ENCODE assay signal across 22 cellular contexts in the genomic region with DNA sequence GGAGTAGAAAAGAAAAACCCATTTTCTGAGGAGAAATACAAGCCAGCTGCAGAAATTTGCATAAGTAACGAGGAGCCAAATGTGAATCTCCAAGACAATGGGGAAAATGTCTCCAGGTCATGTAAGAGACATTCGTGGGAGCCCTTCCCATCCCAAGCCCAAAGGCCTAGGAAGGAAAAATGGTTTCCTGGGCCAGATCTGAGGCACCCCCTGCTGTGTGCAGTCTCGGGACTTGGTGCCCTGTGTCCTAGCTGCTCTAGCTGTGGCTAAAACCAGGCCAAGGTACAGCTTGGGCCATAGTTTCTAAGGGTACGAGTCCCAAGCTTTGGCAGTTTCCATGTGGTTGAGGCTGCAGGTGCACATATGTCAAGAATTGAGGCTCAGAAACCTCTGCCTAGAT.
"Had no signal": no experiment of that assay in that cellular context is flagged by ENCODE, and none has a peak within 500 bp of the region (broad histone marks: within the 10 kb centered on the region; RNA-seq: fewer than 3 reads in every experiment).

No MANE protein-coding gene starts in this region.

- H3K27ac ChIP-seq: ovary, skin epidermis, tibial nerve, uterus had no signal

- H3K36me3 ChIP-seq: left ventricle myocardium inferior, ovary, right atrium auricular region, tibial nerve, uterus had no signal

- DNase-seq: hippocampal formation; immature natural killer cell; islet precursor cell; left ventricle myocardium inferior; midbrain; mucosa of descending colon; naive thymus-derived CD4-positive, alpha-beta T cell; ovary; stimulated activated CD4-positive, alpha-beta T cell treated with anti-CD3 and anti-CD28 coated beads, Interleukin-4, amount 100 ng/mL, for 24 hours; stimulated activated naive CD4-positive, alpha-beta T cell treated with Interleukin-2 at 50 U/mL for 16 hours; stimulated activated naive CD8-positive, alpha-beta T cell treated with anti-CD3 and anti-CD28 coated beads, Interleukin-15, amount 100 ng/mL, for 72 hours; substantia nigra; uterus had no signal

- H3K9me3 ChIP-seq: ovary, tibial nerve, uterus had no signal

- H3K4me3 Mint-ChIP-seq: immature natural killer cell; naive thymus-derived CD4-positive, alpha-beta T cell; natural killer cell treated with Interleukin-12 subunit alpha and Interleukin-12 subunit beta and Interleukin-15 and Interleukin-18, amount 100 ng/mL, for 72 hours; stimulated activated effector memory CD8-positive, alpha-beta T cell treated with anti-CD3 and anti-CD28 coated beads, Interleukin-12 subunit alpha, Interleukin-12 subunit beta, amount 100 ng/mL, for 72 hours; stimulated activated naive CD8-positive, alpha-beta T cell treated with anti-CD3 and anti-CD28 coated beads, Interleukin-15, amount 100 ng/mL, for 72 hours; type B pancreatic cell had no signal

- H3K4me3 ChIP-seq: left ventricle myocardium inferior, lung, mucosa of descending colon, ovary, right atrium auricular region, skin epidermis, tibial nerve, uterus had no signal

- H3K4me1 ChIP-seq: tibial nerve, uterus had no signal

- H3K4me1 Mint-ChIP-seq: immature natural killer cell; naive thymus-derived CD4-positive, alpha-beta T cell; stimulated activated effector memory CD8-positive, alpha-beta T cell treated with anti-CD3 and anti-CD28 coated beads, Interleukin-12 subunit alpha, Interleukin-12 subunit beta, amount 100 ng/mL, for 72 hours; stimulated activated naive CD8-positive, alpha-beta T cell treated with anti-CD3 and anti-CD28 coated beads, Interleukin-15, amount 100 ng/mL, for 72 hours had no signal

- ATAC-seq: mucosa of descending colon; naive thymus-derived CD4-positive, alpha-beta T cell; natural killer cell treated with Interleukin-12 subunit alpha and Interleukin-12 subunit beta and Interleukin-15 and Interleukin-18, amount 100 ng/mL, for 72 hours; sciatic nerve; stimulated activated effector memory CD8-positive, alpha-beta T cell treated with anti-CD3 and anti-CD28 coated beads, Interleukin-12 subunit alpha, Interleukin-12 subunit beta, amount 100 ng/mL, for 72 hours; stimulated activated naive CD8-positive, alpha-beta T cell treated with anti-CD3 and anti-CD28 coated beads, Interleukin-15, amount 100 ng/mL, for 72 hours had no signal

- H3K27ac Mint-ChIP-seq: immature natural killer cell; naive thymus-derived CD4-positive, alpha-beta T cell; natural killer cell treated with Interleukin-12 subunit alpha and Interleukin-12 subunit beta and Interleukin-15 and Interleukin-18, amount 100 ng/mL, for 72 hours; progenitor cell of endocrine pancreas; stimulated activated effector memory CD8-positive, alpha-beta T cell treated with anti-CD3 and anti-CD28 coated beads, Interleukin-12 subunit alpha, Interleukin-12 subunit beta, amount 100 ng/mL, for 72 hours; stimulated activated naive CD8-positive, alpha-beta T cell treated with anti-CD3 and anti-CD28 coated beads, Interleukin-15, amount 100 ng/mL, for 72 hours; type B pancreatic cell had no signal

- H3K27me3 Mint-ChIP-seq: naive thymus-derived CD4-positive, alpha-beta T cell; natural killer cell treated with Interleukin-12 subunit alpha and Interleukin-12 subunit beta and Interleukin-15 and Interleukin-18, amount 100 ng/mL, for 72 hours; progenitor cell of endocrine pancreas; stimulated activated naive CD8-positive, alpha-beta T cell treated with anti-CD3 and anti-CD28 coated beads, Interleukin-15, amount 100 ng/mL, for 72 hours; type B pancreatic cell had no signal

- H3K36me3 Mint-ChIP-seq: stimulated activated effector memory CD8-positive, alpha-beta T cell treated with anti-CD3 and anti-CD28 coated beads, Interleukin-12 subunit alpha, Interleukin-12 subunit beta, amount 100 ng/mL, for 72 hours; type B pancreatic cell had no signal

- H3K27me3 ChIP-seq: ovary, right atrium auricular region, tibial nerve, uterus had no signal
